8 cellular contexts compared by ENCODE assay signal in the genomic region with DNA sequence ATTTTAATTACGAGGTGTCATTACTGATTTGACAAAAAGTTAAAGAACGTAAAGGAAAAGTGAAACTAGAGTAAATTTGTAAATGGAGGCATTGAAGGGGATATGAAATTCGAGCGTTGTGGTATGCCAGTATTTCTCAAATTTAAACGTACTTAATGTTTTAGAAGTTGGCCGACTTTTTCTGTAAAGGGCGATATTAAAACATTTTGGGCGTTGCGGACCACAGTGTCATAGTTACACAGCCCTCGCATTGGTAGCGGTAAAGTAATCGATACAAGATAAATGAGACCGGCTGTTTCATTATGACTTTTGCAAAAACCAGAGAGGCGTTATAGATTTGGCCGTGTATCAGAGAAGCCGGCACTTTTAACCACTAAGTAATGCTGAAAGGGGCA. TPM values are rescaled to one million over a fixed set of nuclear protein-coding genes. Genes with fewer than 3 reads are reported as not detected.
DNase-seq lines count a peak whose midpoint lies in the region; ATAC-seq and TF ChIP-seq lines count a peak whose summit lies in the region.
"Had no signal": no experiment of that assay in that cellular context is flagged by ENCODE, and none has a peak within 500 bp of the region (broad histone marks: within the 10 kb centered on the region; RNA-seq: fewer than 3 reads in every experiment).

No MANE protein-coding gene starts in this region.

- no peaks in the 10 kb centered on the region for H3K27me3 ChIP-seq in iPS-20b (ENCODE audit: insufficient read depth, low read length)
- H3K27me3 ChIP-seq in stomach smooth muscle (ENCODE audit: control insufficient read depth in 1 of 2, insufficient read depth in 2 of 2, low read length in 2 of 2) = peaks cover 48 to 64% of the 10 kb centered on the region in 2 donors
- no peaks in the 10 kb centered on the region for H3K27me3 ChIP-seq in HAP-1 (ENCODE audit: low read depth)
- no peaks in the 10 kb centered on the region for H3K27me3 ChIP-seq in Caco-2 (replicated peaks; ENCODE audit: control insufficient read depth, insufficient read depth, low read length)

- no peaks in the 10 kb centered on the region for H3K9me3 Mint-ChIP-seq in activated T-helper 1 cell treated with anti-CD3 and anti-CD28 coated beads, Interleukin-12 subunit alpha, Interleukin-12 subunit beta, Interleukin-2, Interleukin-4 antibody, amounts not matched to agents 30 ng/mL and 10 ng/mL and 1 ng/mL, durations not matched to agents 14 hours and 24 hours and 36 hours
- H3K9me3 Mint-ChIP-seq in Caco-2 (ENCODE audit: unreplicated experiment) = peaks cover 7% of the 10 kb centered on the region

- ATAC-seq in GM18861 (IDR thresholded peaks at IDR 0.05; ENCODE audit: unreplicated experiment) = peak; percentile 24
- ATAC-seq in HG03108 (IDR thresholded peaks at IDR 0.05; ENCODE audit: unreplicated experiment) = peak; percentile 16

- peak overlapping the region; percentile 96 for H3K27ac Mint-ChIP-seq in activated T-helper 1 cell treated with anti-CD3 and anti-CD28 coated beads, Interleukin-12 subunit alpha, Interleukin-12 subunit beta, Interleukin-2, Interleukin-4 antibody, amounts not matched to agents 30 ng/mL and 10 ng/mL and 1 ng/mL, durations not matched to agents 14 hours and 24 hours and 36 hours
- no peak overlapping the region for H3K27ac Mint-ChIP-seq in Caco-2 (ENCODE audit: unreplicated experiment)

- POLR2A ChIA-PET in Caco-2 (lab: Charles Lee) = interaction anchor here (1.4 kb wide), 1 partner anchor 34 kb away, joined by 4 read pairs; a partner anchor contains a TSS

- no peaks in the 10 kb centered on the region for H3K27me3 Mint-ChIP-seq in activated T-helper 1 cell treated with anti-CD3 and anti-CD28 coated beads, Interleukin-12 subunit alpha, Interleukin-12 subunit beta, Interleukin-2, Interleukin-4 antibody, amounts not matched to agents 30 ng/mL and 10 ng/mL and 1 ng/mL, durations not matched to agents 14 hours and 24 hours and 36 hours (ENCODE audit: insufficient read depth)
- no peaks in the 10 kb centered on the region for H3K27me3 Mint-ChIP-seq in Caco-2 (ENCODE audit: insufficient read depth, unreplicated experiment)

- no peaks in the 10 kb centered on the region for H3K9me3 ChIP-seq in iPS-20b (ENCODE audit: insufficient read depth, low read depth, low read length)
- peaks cover 0 to 4% of the 10 kb centered on the region in 2 donors for H3K9me3 ChIP-seq in stomach smooth muscle (ENCODE audit: control insufficient read depth in 2 of 2, low read length in 2 of 2)
- no peaks in the 10 kb centered on the region for H3K9me3 ChIP-seq in HAP-1
- no peaks in the 10 kb centered on the region for H3K9me3 ChIP-seq in Caco-2

- H3K4me3 Mint-ChIP-seq in activated T-helper 1 cell treated with anti-CD3 and anti-CD28 coated beads, Interleukin-12 subunit alpha, Interleukin-12 subunit beta, Interleukin-2, Interleukin-4 antibody, amounts not matched to agents 30 ng/mL and 10 ng/mL and 1 ng/mL, durations not matched to agents 14 hours and 24 hours and 36 hours = peak overlapping the region; percentile 88
- no peak overlapping the region for H3K4me3 Mint-ChIP-seq in Caco-2 (ENCODE audit: unreplicated experiment)

- CTCF ChIA-PET in Caco-2 (lab: Charles Lee) = no interaction called here

- H3K27ac ChIP-seq in iPS-20b (ENCODE audit: low read length) (peak overlapping the region; percentile 50), stomach smooth muscle (ENCODE audit: low read length) (no peak overlapping the region)

- H3K9ac ChIP-seq in iPS-20b (ENCODE audit: low read depth, low read length) = peak overlapping the region; percentile 98
- H3K9ac ChIP-seq in stomach smooth muscle (ENCODE audit: low read length in 2 of 2) = no peak overlapping the region

- no TSS peak for BruUV-seq in Caco-2 (replicated peaks; lab: Mats Ljungman, UMichigan)

- H3K36me3 Mint-ChIP-seq in activated T-helper 1 cell treated with anti-CD3 and anti-CD28 coated beads, Interleukin-12 subunit alpha, Interleukin-12 subunit beta, Interleukin-2, Interleukin-4 antibody, amounts not matched to agents 30 ng/mL and 10 ng/mL and 1 ng/mL, durations not matched to agents 14 hours and 24 hours and 36 hours (ENCODE audit: low read depth) = no peaks in the 10 kb centered on the region
- H3K36me3 Mint-ChIP-seq in Caco-2 (ENCODE audit: insufficient read depth, unreplicated experiment) = peaks cover 10% of the 10 kb centered on the region

- H3K36me3 ChIP-seq in iPS-20b (ENCODE audit: insufficient read depth, low read depth, low read length) (no peaks in the 10 kb centered on the region), stomach smooth muscle (ENCODE audit: control insufficient read depth in 2 of 2, insufficient read depth in 2 of 2, low read length in 2 of 2) (no peaks in the 10 kb centered on the region), HAP-1 (replicated peaks) (no peaks in the 10 kb centered on the region), Caco-2 (ENCODE audit: control insufficient read depth, insufficient read depth, low read length) (no peaks in the 10 kb centered on the region)

- H3K4me3 ChIP-seq in iPS-20b (ENCODE audit: low read length) = peak overlapping the region; percentile 76
- peak overlapping the region; percentile 35 to 74 for H3K4me3 ChIP-seq in stomach smooth muscle (ENCODE audit: low read length in 2 of 2)
- no peak overlapping the region for H3K4me3 ChIP-seq in HAP-1
- no peak overlapping the region for H3K4me3 ChIP-seq in Caco-2 (ENCODE audit: low read depth, low read length)

- DNase-seq in activated T-helper 1 cell treated with anti-CD3 and anti-CD28 coated beads, Interleukin-12 subunit alpha, Interleukin-12 subunit beta, Interleukin-2, Interleukin-4 antibody, amounts not matched to agents 30 ng/mL and 10 ng/mL and 1 ng/mL, durations not matched to agents 14 hours and 24 hours and 36 hours (ENCODE audit: low spot score) = peak; percentile 41
- DNase-seq in HAP-1 (ENCODE audit: low spot score in 2 of 2) (no peak), Caco-2 (no peak)

- H3K4me1 ChIP-seq in iPS-20b (ENCODE audit: insufficient read depth, low read length) = peaks cover 13% of the 10 kb centered on the region; the same call in 1 of the 2 replicates
- H3K4me1 ChIP-seq in stomach smooth muscle (ENCODE audit: control insufficient read depth, insufficient read depth, low read length) = peaks cover 16% of the 10 kb centered on the region
- no peaks in the 10 kb centered on the region for H3K4me1 ChIP-seq in HAP-1
- H3K4me1 ChIP-seq in Caco-2 = 0 out of 2 replicates have a peak, but pooled peaks cover 4% of the 10 kb centered on the region

- no peak for TF ChIP-seq CTCF in Caco-2 (IDR thresholded peaks at IDR 0.05; ENCODE audit: insufficient read depth in 1 of 2, low read depth in 1 of 2, low read length in 1 of 2, severe bottlenecking in 1 of 2, unreplicated experiment in 1 of 2)

- peaks cover 59% of the 10 kb centered on the region for H3K4me1 Mint-ChIP-seq in activated T-helper 1 cell treated with anti-CD3 and anti-CD28 coated beads, Interleukin-12 subunit alpha, Interleukin-12 subunit beta, Interleukin-2, Interleukin-4 antibody, amounts not matched to agents 30 ng/mL and 10 ng/mL and 1 ng/mL, durations not matched to agents 14 hours and 24 hours and 36 hours (ENCODE audit: low read depth)
- peaks cover 5% of the 10 kb centered on the region for H3K4me1 Mint-ChIP-seq in Caco-2 (ENCODE audit: low read depth, unreplicated experiment)

- intact Hi-C loops in activated T-helper 1 cell treated with anti-CD3 and anti-CD28 coated beads, Interleukin-12 subunit alpha, Interleukin-12 subunit beta, Interleukin-2, Interleukin-4 antibody, amounts not matched to agents 30 ng/mL and 10 ng/mL and 1 ng/mL, durations not matched to agents 14 hours and 24 hours and 36 hours (cut with micrococcal nuclease) = loop anchor here (1.0 to 2.0 kb wide), 10 partner anchors 7 to 1852 kb away; a partner anchor contains a TSS
- intact Hi-C loops in Caco-2 (cut with micrococcal nuclease; ENCODE audit: unreplicated experiment) = no loop called here

- in situ Hi-C loops in HAP-1 (cut with MboI; ENCODE audit: low sequenced_read_pairs) = no loop called here

RNA-seq across cellular contexts. Expression of gene OR2B2, which starts 39.6 kb away (rescaled TPM):
- not detected in 2 replicates for total RNA-seq in activated T-helper 1 cell treated with anti-CD3 and anti-CD28 coated beads, Interleukin-12 subunit alpha, Interleukin-12 subunit beta, Interleukin-2, Interleukin-4 antibody, amounts not matched to agents 30 ng/mL and 10 ng/mL and 1 ng/mL, durations not matched to agents 14 hours and 24 hours and 36 hours
- total RNA-seq in Caco-2 (2022) = not detected in 2 replicates
- total RNA-seq: T-helper 1 cell treated with Interleukin-12 subunit alpha and Interleukin-12 subunit beta and Interleukin-4 antibody, amounts not matched to agents 30 ng/mL and 1 ng/mL, for 36 hours had no signal

Comparison
In these comparisons a context has a peak if more than half of its experiments do, and no peak if none do; other contexts are left out.
1. H3K4me3 ChIP-seq: peak in iPS-20b (single experiment) and stomach smooth muscle (2 of 2); none in HAP-1 (single experiment) and Caco-2 (single experiment).